8 cellular contexts compared by ENCODE assay signal in the genomic region with DNA sequence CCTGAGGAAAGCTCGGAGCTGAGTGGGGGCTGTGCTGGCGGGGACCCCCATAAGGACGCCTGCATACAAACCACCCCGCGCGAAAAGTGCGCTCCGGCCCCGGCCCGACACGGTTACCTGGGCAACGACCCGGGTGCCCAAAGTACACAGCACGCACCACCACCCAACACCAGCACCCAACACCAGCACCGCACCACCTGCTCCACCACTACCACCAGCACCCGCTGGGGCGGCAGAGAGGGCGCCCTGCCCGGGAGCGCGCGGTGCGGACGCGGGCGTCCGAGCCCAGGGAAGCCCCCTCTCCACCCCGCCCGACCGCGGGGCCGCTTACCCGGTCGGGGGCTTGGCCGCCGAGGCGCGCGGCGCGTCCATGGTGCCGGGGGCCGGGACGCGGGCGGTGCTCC. TPM values are rescaled to one million over a fixed set of nuclear protein-coding genes. Genes with fewer than 3 reads are reported as not detected.
A peak's percentile ranks its signal among the peaks of the same experiment; 100 is the strongest.
DNase-seq lines count a peak whose midpoint lies in the region; ATAC-seq and TF ChIP-seq lines count a peak whose summit lies in the region.

No MANE protein-coding gene starts in this region.

- peaks cover 26% of the 10 kb centered on the region for H3K4me1 ChIP-seq in suprapubic skin

- CTCF ChIA-PET in activated CD8-positive, alpha-beta memory T cell treated with anti-CD3 and anti-CD28 coated beads, Interleukin-2, amount 10 ng/mL, durations not matched to agents 7 days and 5 days (lab: Charles Lee): no interaction called here

- H3K4me1 Mint-ChIP-seq in activated naive CD8-positive, alpha-beta T cell treated with anti-CD3 and anti-CD28 coated beads, Interleukin-2, amount 50 U/mL, for 24 hours: peaks cover 6% of the 10 kb centered on the region
- H3K4me1 Mint-ChIP-seq in activated CD8-positive, alpha-beta memory T cell treated with anti-CD3 and anti-CD28 coated beads, Interleukin-2, amount 10 ng/mL, durations not matched to agents 7 days and 5 days: peaks cover 7% of the 10 kb centered on the region

- no peaks in the 10 kb centered on the region for H3K9me3 ChIP-seq in suprapubic skin

- ATAC-seq in activated naive CD8-positive, alpha-beta T cell treated with anti-CD3 and anti-CD28 coated beads, Interleukin-2, amount 50 U/mL, for 24 hours: peak; percentile 37
- ATAC-seq in activated CD8-positive, alpha-beta memory T cell treated with anti-CD3 and anti-CD28 coated beads, Interleukin-2, amount 10 ng/mL, durations not matched to agents 7 days and 5 days: no peak

- H3K36me3 ChIP-seq in kidney epithelial cell (ENCODE audit: control insufficient read depth, insufficient read depth, low read length) (no peaks in the 10 kb centered on the region), suprapubic skin (no peaks in the 10 kb centered on the region)

- peak overlapping the region; percentile 52 for H3K4me3 ChIP-seq in kidney epithelial cell (ENCODE audit: low read depth, low read length)
- H3K4me3 ChIP-seq in suprapubic skin: peak overlapping the region; percentile 71

- 0% methylated on average over 8 of the region's 46 CpGs for WGBS in suprapubic skin

- DNase-seq in NCI-H2107 (lab: John Stamatoyannopoulos, UW): peak; percentile 29
- no peak for DNase-seq in NCI-H2107 treated with DMSO at 0.1 percent for 48 hours (lab: John Stamatoyannopoulos, UW; ENCODE audit: unreplicated experiment)
- peak; percentile 5 for DNase-seq in activated naive CD8-positive, alpha-beta T cell treated with anti-CD3 and anti-CD28 coated beads, Interleukin-2, amount 50 U/mL, for 24 hours
- DNase-seq in kidney epithelial cell (ENCODE audit: low read depth): no peak
- DNase-seq in suprapubic skin (ENCODE audit: low spot score in 2 of 2): peak in 1 of 2 donors; percentile 73
- DNase-seq in activated naive CD4-positive, alpha-beta T cell treated with Interleukin-2 at 50 U/mL for 16 hours: no peak
- no peak for DNase-seq in activated CD4-positive, alpha-beta T cell treated with anti-CD3 and anti-CD28 coated beads for 4 hours
- no peak for DNase-seq in activated CD8-positive, alpha-beta memory T cell treated with anti-CD3 and anti-CD28 coated beads, Interleukin-2, amount 10 ng/mL, durations not matched to agents 7 days and 5 days

- no peak overlapping the region for H3K4me3 Mint-ChIP-seq in activated naive CD8-positive, alpha-beta T cell treated with anti-CD3 and anti-CD28 coated beads, Interleukin-2, amount 50 U/mL, for 24 hours
- no peak overlapping the region for H3K4me3 Mint-ChIP-seq in activated CD8-positive, alpha-beta memory T cell treated with anti-CD3 and anti-CD28 coated beads, Interleukin-2, amount 10 ng/mL, durations not matched to agents 7 days and 5 days

- TF ChIP-seq EP300 in suprapubic skin (IDR thresholded peaks at IDR 0.05): no peak

- H3K36me3 Mint-ChIP-seq in activated naive CD8-positive, alpha-beta T cell treated with anti-CD3 and anti-CD28 coated beads, Interleukin-2, amount 50 U/mL, for 24 hours (ENCODE audit: low read depth): no peaks in the 10 kb centered on the region
- H3K36me3 Mint-ChIP-seq in activated CD8-positive, alpha-beta memory T cell treated with anti-CD3 and anti-CD28 coated beads, Interleukin-2, amount 10 ng/mL, durations not matched to agents 7 days and 5 days: no peaks in the 10 kb centered on the region

- TF ChIP-seq CTCF in kidney epithelial cell (IDR thresholded peaks at IDR 0.05; ENCODE audit: insufficient read depth, low read length, poor library complexity, severe bottlenecking) (peak; percentile 17), suprapubic skin (IDR thresholded peaks at IDR 0.05) (peak in 1 of 2 donors; percentile 9)

- H3K27me3 Mint-ChIP-seq in activated naive CD8-positive, alpha-beta T cell treated with anti-CD3 and anti-CD28 coated beads, Interleukin-2, amount 50 U/mL, for 24 hours: peaks cover 38% of the 10 kb centered on the region
- peaks cover 45% of the 10 kb centered on the region for H3K27me3 Mint-ChIP-seq in activated CD8-positive, alpha-beta memory T cell treated with anti-CD3 and anti-CD28 coated beads, Interleukin-2, amount 10 ng/mL, durations not matched to agents 7 days and 5 days

- TF ChIP-seq POLR2A in suprapubic skin (IDR thresholded peaks at IDR 0.05): no peak

- H3K27ac Mint-ChIP-seq in activated naive CD8-positive, alpha-beta T cell treated with anti-CD3 and anti-CD28 coated beads, Interleukin-2, amount 50 U/mL, for 24 hours: no peak overlapping the region
- H3K27ac Mint-ChIP-seq in activated CD8-positive, alpha-beta memory T cell treated with anti-CD3 and anti-CD28 coated beads, Interleukin-2, amount 10 ng/mL, durations not matched to agents 7 days and 5 days: no peak overlapping the region

- no peaks in the 10 kb centered on the region for H3K9me3 Mint-ChIP-seq in activated naive CD8-positive, alpha-beta T cell treated with anti-CD3 and anti-CD28 coated beads, Interleukin-2, amount 50 U/mL, for 24 hours
- H3K9me3 Mint-ChIP-seq in activated CD8-positive, alpha-beta memory T cell treated with anti-CD3 and anti-CD28 coated beads, Interleukin-2, amount 10 ng/mL, durations not matched to agents 7 days and 5 days (ENCODE audit: low read depth): no peaks in the 10 kb centered on the region

- peak overlapping the region; percentile 88 for H3K27ac ChIP-seq in suprapubic skin

- H3K27me3 ChIP-seq in kidney epithelial cell (ENCODE audit: control insufficient read depth, insufficient read depth, low read length) (peaks cover 2% of the 10 kb centered on the region), suprapubic skin (peaks cover 26% of the 10 kb centered on the region)

RNA-seq across cellular contexts. Expression of gene COBL, which starts 0.3 kb away (rescaled TPM):
- total RNA-seq in kidney epithelial cell (6.4 and 7.1 TPM in 2 replicates), suprapubic skin (100 to 1,000 TPM in 1 of 4 donors, 10 to 100 TPM in 3; 50.2 to 156 (median 65.1) TPM)
- not detected for total RNA-seq in activated CD8-positive, alpha-beta memory T cell treated with anti-CD3 and anti-CD28 coated beads, Interleukin-2, amount 10 ng/mL, durations not matched to agents 7 days and 5 days

Comparison
In these comparisons a context has a peak if more than half of its experiments do, and no peak if none do; other contexts are left out.
1. DNase-seq: peak in NCI-H2107 (single experiment) and activated naive CD8-positive, alpha-beta T cell treated with anti-CD3 and anti-CD28 coated beads, Interleukin-2, amount 50 U/mL, for 24 hours (single experiment); none in NCI-H2107 treated with DMSO at 0.1 percent for 48 hours (single experiment), kidney epithelial cell (single experiment), activated naive CD4-positive, alpha-beta T cell treated with Interleukin-2 at 50 U/mL for 16 hours (single experiment), activated CD4-positive, alpha-beta T cell treated with anti-CD3 and anti-CD28 coated beads for 4 hours (0 of 2) and activated CD8-positive, alpha-beta memory T cell treated with anti-CD3 and anti-CD28 coated beads, Interleukin-2, amount 10 ng/mL, durations not matched to agents 7 days and 5 days (single experiment).